ENCODE assay signal across 35 cellular contexts in the genomic region with DNA sequence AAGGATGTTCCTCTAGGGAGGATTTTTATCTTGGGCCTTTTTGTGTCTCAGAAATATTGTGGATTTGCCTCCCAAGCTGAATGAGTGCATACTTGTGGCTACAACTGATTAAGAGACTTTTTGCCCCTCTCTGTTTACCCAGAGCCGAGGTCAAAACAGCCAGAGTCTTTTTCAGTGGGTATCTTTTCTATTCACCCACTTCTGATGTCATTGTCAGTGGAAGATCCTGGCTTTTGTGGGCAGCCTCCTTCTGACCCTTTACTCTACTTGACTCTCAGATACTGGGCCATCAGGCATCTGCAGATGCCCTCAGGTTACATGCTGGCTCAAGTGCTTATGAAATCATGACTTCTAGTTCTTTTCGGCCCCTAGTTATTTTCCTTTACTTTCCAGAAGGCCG.
"Had no signal": no experiment of that assay in that cellular context is flagged by ENCODE, and none has a peak within 500 bp of the region (broad histone marks: within the 10 kb centered on the region; RNA-seq: fewer than 3 reads in every experiment).

No MANE protein-coding gene starts in this region.

- H3K27ac ChIP-seq: ascending aorta, body of pancreas, breast epithelium, Peyer's patch, RWPE1, VCaP had no signal

- H3K4me1 ChIP-seq: body of pancreas, breast epithelium, Peyer's patch had no signal

- H3K9me3 ChIP-seq: ascending aorta, body of pancreas, breast epithelium, Peyer's patch had no signal

- H3K36me3 ChIP-seq: ascending aorta, breast epithelium, MG63, Peyer's patch had no signal

- H3K9me3 Mint-ChIP-seq: activated B cell treated with CpG ODN at 0.5 μM for 24 hours; activated CD4-positive, alpha-beta memory T cell treated with anti-CD3 and anti-CD28 coated beads for 36 hours; activated naive CD4-positive, alpha-beta T cell treated with anti-CD3 and anti-CD28 coated beads for 36 hours; activated naive CD8-positive, alpha-beta T cell treated with anti-CD3 and anti-CD28 coated beads, Interleukin-2, amount 50 U/mL, for 24 hours; activated T-cell treated with anti-CD3 and anti-CD28 coated beads, Interleukin-2, amount 50 U/mL, for 4 hours; activated T-helper 1 cell treated with anti-CD3 and anti-CD28 coated beads, Interleukin-12 subunit alpha, Interleukin-12 subunit beta, Interleukin-2, Interleukin-4 antibody, amounts not matched to agents 30 ng/mL and 10 ng/mL and 1 ng/mL, durations not matched to agents 14 hours and 24 hours and 36 hours; T-cell had no signal

- DNase-seq: activated B cell treated with CpG ODN at 0.5 μM for 24 hours; activated CD4-positive, alpha-beta memory T cell treated with anti-CD3 and anti-CD28 coated beads for 36 hours; activated CD4-positive, alpha-beta T cell treated with anti-CD3 and anti-CD28 coated beads for 4 hours; activated CD4-positive, alpha-beta T cell treated with anti-CD3 and anti-CD28 coated beads, Interleukin-2, amount 50 U/mL, for 1 hour; activated CD4-positive, CD25-positive, alpha-beta regulatory T cell treated with anti-CD3 and anti-CD28 coated beads, Interleukin-2, amount 50 U/mL, for 72 hours; activated CD8-positive, alpha-beta memory T cell treated with anti-CD3 and anti-CD28 coated beads, Interleukin-2, amount 50 U/mL, for 4 hours; activated gamma-delta T cell treated with Interleukin-2 at 50 U/mL for 16 hours; activated naive CD4-positive, alpha-beta T cell treated with anti-CD3 and anti-CD28 coated beads for 36 hours; activated naive CD8-positive, alpha-beta T cell treated with anti-CD3 and anti-CD28 coated beads, Interleukin-2, amount 50 U/mL, for 24 hours; activated T-cell treated with anti-CD3 and anti-CD28 coated beads for 4 hours; activated T-cell treated with anti-CD3 and anti-CD28 coated beads, Interleukin-2, amount 50 U/mL, for 4 hours; amniotic stem cell; body of pancreas; MG63; NCI-H1048; NCI-H1105 treated with DMSO at 0.1 percent for 48 hours; NCI-H1436; NCI-H1694; NCI-H1930; NCI-H2081 treated with DMSO at 0.1 percent for 48 hours; NCI-H345; NCI-H524 treated with DMSO at 0.1 percent for 48 hours; PC-3; Peyer's patch; SIG-M5; T-cell; T-helper 17 cell had no signal

- H3K36me3 Mint-ChIP-seq: activated CD4-positive, alpha-beta memory T cell treated with anti-CD3 and anti-CD28 coated beads for 36 hours; activated naive CD8-positive, alpha-beta T cell had no signal

- H3K27ac Mint-ChIP-seq: activated B cell treated with CpG ODN at 0.5 μM for 24 hours; activated CD4-positive, alpha-beta memory T cell treated with anti-CD3 and anti-CD28 coated beads for 36 hours; activated naive CD4-positive, alpha-beta T cell treated with anti-CD3 and anti-CD28 coated beads for 36 hours; activated naive CD8-positive, alpha-beta T cell; activated naive CD8-positive, alpha-beta T cell treated with anti-CD3 and anti-CD28 coated beads, Interleukin-2, amount 50 U/mL, for 24 hours; activated T-helper 1 cell treated with anti-CD3 and anti-CD28 coated beads, Interleukin-12 subunit alpha, Interleukin-12 subunit beta, Interleukin-2, Interleukin-4 antibody, amounts not matched to agents 30 ng/mL and 10 ng/mL and 1 ng/mL, durations not matched to agents 14 hours and 24 hours and 36 hours; T-cell; T-helper 17 cell had no signal

- ATAC-seq: activated naive CD8-positive, alpha-beta T cell treated with anti-CD3 and anti-CD28 coated beads, Interleukin-2, amount 50 U/mL, for 24 hours; activated T-cell treated with anti-CD3 and anti-CD28 coated beads, Interleukin-2, amount 50 U/mL, for 4 hours; body of pancreas; PC-3; Right ventricle myocardium inferior; SK-N-SH treated with all-trans-retinoic acid at 6 μM for 48 hours; T-cell; T-helper 17 cell had no signal

- H3K4me3 ChIP-seq: ascending aorta, body of pancreas, breast epithelium, MG63, Peyer's patch had no signal

- H3K27me3 ChIP-seq: ascending aorta, body of pancreas, breast epithelium, MG63, Peyer's patch had no signal
